23 cellular contexts compared by ENCODE assay signal in the genomic region with DNA sequence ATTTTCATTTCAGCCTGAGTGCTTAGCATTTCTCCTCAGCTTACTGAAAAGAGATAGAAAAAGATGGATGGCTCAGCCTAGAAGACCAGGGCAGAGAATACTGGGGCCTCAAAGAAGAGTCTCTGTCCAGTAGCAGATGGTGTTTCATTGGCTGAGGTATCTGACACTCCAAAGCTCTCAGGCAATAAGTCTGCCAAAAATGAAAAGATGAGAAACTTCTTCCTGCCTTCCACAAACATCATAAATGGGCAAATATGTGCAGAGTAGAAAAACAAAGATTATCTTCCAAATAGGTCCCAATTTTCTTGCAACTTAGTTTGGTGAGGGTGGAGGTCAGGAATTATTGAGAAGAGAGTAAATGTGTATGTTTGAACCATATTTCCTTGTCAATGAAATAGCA.
DNase-seq lines count a peak whose midpoint lies in the region; ATAC-seq and TF ChIP-seq lines count a peak whose summit lies in the region.
"Had no signal": no experiment of that assay in that cellular context is flagged by ENCODE, and none has a peak within 500 bp of the region (broad histone marks: within the 10 kb centered on the region; RNA-seq: fewer than 3 reads in every experiment).

No MANE protein-coding gene starts in this region.

- H3K79me1 ChIP-seq in mesenchymal stem cell (replicated peaks; ENCODE audit: low read length, poor library complexity, severe bottlenecking): no peaks in the 10 kb centered on the region

- no peak for ATAC-seq in RWPE2 (ENCODE audit: low read depth)
- no peak for ATAC-seq in foreskin keratinocyte
- ATAC-seq: activated CD4-positive, alpha-beta T cell treated with anti-CD3 and anti-CD28 coated beads for 36 hours; activated CD8-positive, alpha-beta T cell treated with anti-CD3 and anti-CD28 coated beads, Interleukin-2, amount 10 ng/mL, durations not matched to agents 7 days and 5 days; activated T-helper 17 cell treated with anti-CD3 and anti-CD28 coated beads, Interleukin-2, amount 50 U/mL, for 72 hours; stimulated activated naive CD8-positive, alpha-beta T cell treated with anti-CD3 and anti-CD28 coated beads, Interleukin-15, amount 100 ng/mL, for 72 hours had no signal

- H4K8ac ChIP-seq in mesenchymal stem cell (ENCODE audit: low read length): no peak overlapping the region

- H3K4me1 ChIP-seq in GM23248 (ENCODE audit: insufficient read depth) (peaks cover 22% of the 10 kb centered on the region), RWPE2 (ENCODE audit: insufficient read depth, poor library complexity, severe bottlenecking) (peaks cover 22% of the 10 kb centered on the region), foreskin keratinocyte (peaks cover 14% of the 10 kb centered on the region), smooth muscle cell (ENCODE audit: low read depth) (peaks cover 37% of the 10 kb centered on the region), mesenchymal stem cell (ENCODE audit: control insufficient read depth, insufficient read depth, low read depth, low read length) (peaks cover 23% of the 10 kb centered on the region)
- H3K4me1 ChIP-seq: right atrium auricular region had no signal

- H3F3A ChIP-seq in GM23248 (ENCODE audit: insufficient read depth) (peaks cover 28% of the 10 kb centered on the region), smooth muscle cell (ENCODE audit: low read depth) (peaks cover 2% of the 10 kb centered on the region)

- H2BK15ac ChIP-seq in mesenchymal stem cell (ENCODE audit: low read depth, poor library complexity, severe bottlenecking): no peak overlapping the region

- intact Hi-C loops in head of caudate nucleus (cut with DNase I): no loop called here

- H3K27ac ChIP-seq in GM23248: 0 out of 2 replicates have a peak overlapping the region, but pooled peaks have one; percentile 30
- H3K27ac ChIP-seq in RWPE2 (ENCODE audit: poor library complexity, severe bottlenecking): peak overlapping the region; percentile 84
- peak overlapping the region; percentile 11 for H3K27ac ChIP-seq in foreskin keratinocyte
- peak overlapping the region; percentile 73 for H3K27ac ChIP-seq in smooth muscle cell (ENCODE audit: low read depth)
- no peak overlapping the region for H3K27ac ChIP-seq in mesenchymal stem cell (ENCODE audit: low read length, poor library complexity, severe bottlenecking)
- H3K27ac ChIP-seq: BLaER1 treated with 17β-estradiol and CSF1 and Interleukin-3, amounts not matched to agents 10 nM and 100 nM; cardiac muscle cell; coronary artery; right atrium auricular region had no signal

- no peak overlapping the region for H3K4me3 ChIP-seq in GM23248
- H3K4me3 ChIP-seq in RWPE2 (ENCODE audit: severe bottlenecking): no peak overlapping the region
- H3K4me3 ChIP-seq in smooth muscle cell: no peak overlapping the region
- no peak overlapping the region for H3K4me3 ChIP-seq in mesenchymal stem cell (ENCODE audit: insufficient read depth in 1 of 2, low read depth in 1 of 2, low read length in 2 of 2)
- H3K4me3 ChIP-seq: BLaER1 treated with 17β-estradiol and CSF1 and Interleukin-3, amounts not matched to agents 10 nM and 100 nM; cardiac muscle cell; coronary artery; right atrium auricular region had no signal

- H2BK12ac ChIP-seq in mesenchymal stem cell (ENCODE audit: low read length in 2 of 2): no peak overlapping the region

- no peak overlapping the region for H3K18ac ChIP-seq in mesenchymal stem cell (ENCODE audit: low read depth in 1 of 2, low read length in 2 of 2)

- H2AK5ac ChIP-seq in mesenchymal stem cell (ENCODE audit: low read length, severe bottlenecking): no peak overlapping the region

- H2AFZ ChIP-seq in GM23248 (no peak overlapping the region), smooth muscle cell (ENCODE audit: low read depth) (no peak overlapping the region), mesenchymal stem cell (ENCODE audit: low read depth, low read length) (no peak overlapping the region)

- H2BK120ac ChIP-seq in mesenchymal stem cell (ENCODE audit: low read depth, low read length): no peak overlapping the region

- no peaks in the 10 kb centered on the region for H3K9me3 ChIP-seq in GM23248 (ENCODE audit: low read depth)
- H3K9me3 ChIP-seq in RWPE2 (ENCODE audit: severe bottlenecking): no peaks in the 10 kb centered on the region
- H3K9me3 ChIP-seq in smooth muscle cell (replicated peaks; ENCODE audit: low read depth): no peaks in the 10 kb centered on the region
- H3K9me3 ChIP-seq in mesenchymal stem cell (ENCODE audit: control insufficient read depth, low read length): no peaks in the 10 kb centered on the region
- H3K9me3 ChIP-seq: right atrium auricular region had no signal

- H3K79me2 ChIP-seq in GM23248 (ENCODE audit: insufficient read depth): no peaks in the 10 kb centered on the region
- no peaks in the 10 kb centered on the region for H3K79me2 ChIP-seq in smooth muscle cell (ENCODE audit: low read depth)

- no peak overlapping the region for H2BK5ac ChIP-seq in mesenchymal stem cell (ENCODE audit: low read depth, low read length, poor library complexity, severe bottlenecking)

- no peak for TF ChIP-seq CTCF in RWPE2 (IDR thresholded peaks at IDR 0.05; ENCODE audit: poor library complexity, severe bottlenecking)
- no peak for TF ChIP-seq CTCF in foreskin keratinocyte (conservative IDR thresholded peaks at IDR 0.05)
- TF ChIP-seq CTCF in smooth muscle cell (IDR thresholded peaks at IDR 0.05; ENCODE audit: borderline replicate concordance, insufficient read depth, poor library complexity, severe bottlenecking): no peak

- DNase-seq in GM23248: no peak
- no peak for DNase-seq in RWPE2 (ENCODE audit: low spot score)
- no peak for DNase-seq in foreskin keratinocyte
- DNase-seq in smooth muscle cell (lab: John Stamatoyannopoulos, UW; ENCODE audit: unreplicated experiment): no peak
- DNase-seq in head of caudate nucleus: no peak
- no peak for DNase-seq in mesenchymal stem cell
- no peak for DNase-seq in activated CD8-positive, alpha-beta memory T cell treated with anti-CD3 and anti-CD28 coated beads, Interleukin-2, amount 50 U/mL, for 4 hours
- DNase-seq: activated CD4-positive, alpha-beta T cell treated with anti-CD3 and anti-CD28 coated beads for 36 hours; activated CD8-positive, alpha-beta T cell treated with anti-CD3 and anti-CD28 coated beads, Interleukin-2, amount 10 ng/mL, durations not matched to agents 7 days and 5 days; DMS153; effector CD8-positive, alpha-beta T cell; glutamatergic neuron; NCI-H1436 treated with DMSO at 0.1 percent for 48 hours; NCI-H446; NCI-H748 treated with DMSO at 0.1 percent for 48 hours; RPMI8226; stimulated activated CD8-positive, alpha-beta memory T cell treated with anti-CD3 and anti-CD28 coated beads, Interleukin-4, amount 100 ng/mL, for 48 hours; stimulated activated naive CD8-positive, alpha-beta T cell treated with anti-CD3 and anti-CD28 coated beads, Interleukin-15, amount 100 ng/mL, for 72 hours had no signal

- peak overlapping the region; percentile 59 for H3K4me2 ChIP-seq in GM23248 (ENCODE audit: unreplicated experiment)
- peak overlapping the region; percentile 6 for H3K4me2 ChIP-seq in smooth muscle cell
- H3K4me2 ChIP-seq in mesenchymal stem cell (ENCODE audit: low read length, poor library complexity, severe bottlenecking): no peak overlapping the region

- H4K20me1 ChIP-seq in GM23248 (ENCODE audit: insufficient read depth): no peaks in the 10 kb centered on the region
- H4K20me1 ChIP-seq in smooth muscle cell (ENCODE audit: low read depth): no peaks in the 10 kb centered on the region
- H4K20me1 ChIP-seq: BLaER1 treated with 17β-estradiol and CSF1 and Interleukin-3, amounts not matched to agents 10 nM and 100 nM had no signal

- H3K36me3 ChIP-seq in GM23248 (ENCODE audit: low read depth): no peaks in the 10 kb centered on the region
- H3K36me3 ChIP-seq in RWPE2 (ENCODE audit: low read depth): no peaks in the 10 kb centered on the region
- no peaks in the 10 kb centered on the region for H3K36me3 ChIP-seq in smooth muscle cell (ENCODE audit: low read depth)
- no peaks in the 10 kb centered on the region for H3K36me3 ChIP-seq in mesenchymal stem cell (ENCODE audit: control insufficient read depth in 1 of 2, insufficient read depth in 2 of 2, low read depth in 1 of 2, low read length in 2 of 2)
- H3K36me3 ChIP-seq: BLaER1 treated with 17β-estradiol and CSF1 and Interleukin-3, amounts not matched to agents 10 nM and 100 nM; cardiac muscle cell; right atrium auricular region had no signal

- H3K23ac ChIP-seq in mesenchymal stem cell (ENCODE audit: low read length in 2 of 2): no peak overlapping the region

- H3K4ac ChIP-seq in mesenchymal stem cell (ENCODE audit: low read depth in 1 of 2, low read length in 2 of 2): no peak overlapping the region

- H3K9me2 ChIP-seq in GM23248 (ENCODE audit: insufficient read depth): no peaks in the 10 kb centered on the region

- H3K9ac ChIP-seq in GM23248 (no peak overlapping the region), smooth muscle cell (ENCODE audit: low read depth) (no peak overlapping the region), mesenchymal stem cell (ENCODE audit: low read length) (no peak overlapping the region)
- H3K9ac ChIP-seq: BLaER1 treated with 17β-estradiol and CSF1 and Interleukin-3, amounts not matched to agents 10 nM and 100 nM had no signal

- no peak overlapping the region for H4K91ac ChIP-seq in mesenchymal stem cell (ENCODE audit: low read length)

- in situ Hi-C loops in GM23248 (cut with MboI): no loop called here

- no peak overlapping the region for H3K14ac ChIP-seq in mesenchymal stem cell (ENCODE audit: low read length in 2 of 2)

- H3K27me3 ChIP-seq in GM23248 (replicated peaks; ENCODE audit: insufficient read depth): peaks cover 11% of the 10 kb centered on the region; the same call in 1 of the 2 replicates
- H3K27me3 ChIP-seq in RWPE2 (ENCODE audit: insufficient read depth, poor library complexity, severe bottlenecking): no peaks in the 10 kb centered on the region
- no peaks in the 10 kb centered on the region for H3K27me3 ChIP-seq in foreskin keratinocyte
- no peaks in the 10 kb centered on the region for H3K27me3 ChIP-seq in smooth muscle cell (ENCODE audit: low read depth)
- peaks cover 0 to 14% of the 10 kb centered on the region in 2 experiments for H3K27me3 ChIP-seq in mesenchymal stem cell (ENCODE audit: control insufficient read depth in 1 of 2, insufficient read depth in 1 of 2, low read length in 2 of 2)
- H3K27me3 ChIP-seq: BLaER1 treated with 17β-estradiol and CSF1 and Interleukin-3, amounts not matched to agents 10 nM and 100 nM; cardiac muscle cell; right atrium auricular region had no signal
